Comparison of ENCODE assay signal across 26 cellular contexts in genomic region chr11:35803115-35803514, GRCh38.
DNase-seq lines count a peak whose midpoint lies in the region; ATAC-seq and TF ChIP-seq lines count a peak whose summit lies in the region.
"Had no signal": no experiment of that assay in that cellular context is flagged by ENCODE, and none has a peak within 500 bp of the region (broad histone marks: within the 10 kb centered on the region; RNA-seq: fewer than 3 reads in every experiment).

No MANE protein-coding gene starts in this region.

- no peaks in the 10 kb centered on the region for H3K27me3 ChIP-seq in RWPE2 (ENCODE audit: insufficient read depth, poor library complexity, severe bottlenecking)
- H3K27me3 ChIP-seq: SJSA1 had no signal

- H3K4me3 ChIP-seq in RWPE2 (ENCODE audit: severe bottlenecking), result no peak overlapping the region
- H3K4me3 ChIP-seq: K562, SJSA1 had no signal

- no peak for ATAC-seq in RWPE2 (ENCODE audit: low read depth)
- ATAC-seq: HepG2, Panc1, Right ventricle myocardium inferior had no signal

- peak overlapping the region; percentile 59 for H3K27ac ChIP-seq in RWPE2 (ENCODE audit: poor library complexity, severe bottlenecking)
- peak overlapping the region; percentile 66 for H3K27ac ChIP-seq in substantia nigra (ENCODE audit: low read depth, low read length, poor library complexity, severe bottlenecking)
- H3K27ac ChIP-seq: HL-60, SJSA1 had no signal

- no peak for TF ChIP-seq CTCF in RWPE2 (IDR thresholded peaks at IDR 0.05; ENCODE audit: poor library complexity, severe bottlenecking)

- H3K36me3 ChIP-seq in RWPE2 (ENCODE audit: low read depth), result peaks cover 13% of the 10 kb centered on the region

- DNase-seq in NCI-H748 (lab: John Stamatoyannopoulos, UW; ENCODE audit: unreplicated experiment) (peak; percentile 19), NCI-H748 treated with DMSO at 0.1 percent for 48 hours (lab: John Stamatoyannopoulos, UW) (no peak), NCI-H1105 treated with DMSO at 0.1 percent for 48 hours (lab: John Stamatoyannopoulos, UW) (peak; percentile 45), RWPE2 (ENCODE audit: low spot score) (no peak), substantia nigra (lab: John Stamatoyannopoulos, UW) (no peak), COLO668 (lab: John Stamatoyannopoulos, UW; ENCODE audit: unreplicated experiment) (no peak), medulla oblongata (ENCODE audit: extremely low spot score) (no peak)
- DNase-seq: Caco-2; CD4-positive, CD25-positive, alpha-beta regulatory T cell; DMS 273 treated with DMSO at 0.1 percent for 48 hours; GDM1; GOT3; HCEC 1CT; MM.1S; NCI-H1092; NCI-H1694; NCI-H2081 treated with DMSO at 0.1 percent for 48 hours; NCI-H526 treated with DMSO at 0.1 percent for 48 hours; NK-92 treated with Interleukin-12 subunit alpha and Interleukin-12 subunit beta, amount 100 ng/mL, for 24 hours; T-helper 1 cell had no signal

- H3K4me1 ChIP-seq in RWPE2 (ENCODE audit: insufficient read depth, poor library complexity, severe bottlenecking), result peaks cover 32% of the 10 kb centered on the region

- H3K9me3 ChIP-seq in RWPE2 (ENCODE audit: severe bottlenecking), result no peaks in the 10 kb centered on the region
- H3K9me3 ChIP-seq: Caco-2, SJSA1 had no signal

Comparison
In these comparisons a context has a peak if more than half of its experiments do, and no peak if none do; other contexts are left out.
1. DNase-seq: peak in NCI-H748 (single experiment) and NCI-H1105 treated with DMSO at 0.1 percent for 48 hours (single experiment); none in NCI-H748 treated with DMSO at 0.1 percent for 48 hours (single experiment), RWPE2 (single experiment), substantia nigra (0 of 49), COLO668 (single experiment) and medulla oblongata (single experiment).